ENCODE assay signal across 1 cellular context in the genomic region with DNA sequence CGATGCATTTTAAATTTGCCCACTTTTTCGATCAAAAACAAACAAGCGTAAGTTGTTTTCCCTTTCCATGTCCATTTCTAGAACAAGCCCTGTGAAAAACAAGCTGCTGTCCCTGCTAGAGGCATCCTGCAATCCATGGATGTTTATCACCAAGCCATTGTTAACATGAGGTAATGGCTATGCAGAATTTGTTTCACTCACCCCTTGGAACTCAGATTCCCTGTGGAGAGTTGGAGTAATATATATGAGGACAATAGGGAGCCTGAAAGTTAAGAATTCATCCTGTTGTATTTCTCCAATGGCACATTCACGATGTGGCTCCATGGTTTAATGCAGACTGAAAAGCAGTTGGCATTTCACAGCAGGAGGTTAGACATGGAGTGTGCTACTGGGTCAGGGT.
TF ChIP-seq lines count a peak whose summit lies in the region.

No MANE protein-coding gene starts in this region.

TF ChIP-seq in GM23338, 12 proteins besides CTCF, POLR2A, EP300 and RAD21 (continued from another document):
- TF ChIP-seq, protein P1, sequence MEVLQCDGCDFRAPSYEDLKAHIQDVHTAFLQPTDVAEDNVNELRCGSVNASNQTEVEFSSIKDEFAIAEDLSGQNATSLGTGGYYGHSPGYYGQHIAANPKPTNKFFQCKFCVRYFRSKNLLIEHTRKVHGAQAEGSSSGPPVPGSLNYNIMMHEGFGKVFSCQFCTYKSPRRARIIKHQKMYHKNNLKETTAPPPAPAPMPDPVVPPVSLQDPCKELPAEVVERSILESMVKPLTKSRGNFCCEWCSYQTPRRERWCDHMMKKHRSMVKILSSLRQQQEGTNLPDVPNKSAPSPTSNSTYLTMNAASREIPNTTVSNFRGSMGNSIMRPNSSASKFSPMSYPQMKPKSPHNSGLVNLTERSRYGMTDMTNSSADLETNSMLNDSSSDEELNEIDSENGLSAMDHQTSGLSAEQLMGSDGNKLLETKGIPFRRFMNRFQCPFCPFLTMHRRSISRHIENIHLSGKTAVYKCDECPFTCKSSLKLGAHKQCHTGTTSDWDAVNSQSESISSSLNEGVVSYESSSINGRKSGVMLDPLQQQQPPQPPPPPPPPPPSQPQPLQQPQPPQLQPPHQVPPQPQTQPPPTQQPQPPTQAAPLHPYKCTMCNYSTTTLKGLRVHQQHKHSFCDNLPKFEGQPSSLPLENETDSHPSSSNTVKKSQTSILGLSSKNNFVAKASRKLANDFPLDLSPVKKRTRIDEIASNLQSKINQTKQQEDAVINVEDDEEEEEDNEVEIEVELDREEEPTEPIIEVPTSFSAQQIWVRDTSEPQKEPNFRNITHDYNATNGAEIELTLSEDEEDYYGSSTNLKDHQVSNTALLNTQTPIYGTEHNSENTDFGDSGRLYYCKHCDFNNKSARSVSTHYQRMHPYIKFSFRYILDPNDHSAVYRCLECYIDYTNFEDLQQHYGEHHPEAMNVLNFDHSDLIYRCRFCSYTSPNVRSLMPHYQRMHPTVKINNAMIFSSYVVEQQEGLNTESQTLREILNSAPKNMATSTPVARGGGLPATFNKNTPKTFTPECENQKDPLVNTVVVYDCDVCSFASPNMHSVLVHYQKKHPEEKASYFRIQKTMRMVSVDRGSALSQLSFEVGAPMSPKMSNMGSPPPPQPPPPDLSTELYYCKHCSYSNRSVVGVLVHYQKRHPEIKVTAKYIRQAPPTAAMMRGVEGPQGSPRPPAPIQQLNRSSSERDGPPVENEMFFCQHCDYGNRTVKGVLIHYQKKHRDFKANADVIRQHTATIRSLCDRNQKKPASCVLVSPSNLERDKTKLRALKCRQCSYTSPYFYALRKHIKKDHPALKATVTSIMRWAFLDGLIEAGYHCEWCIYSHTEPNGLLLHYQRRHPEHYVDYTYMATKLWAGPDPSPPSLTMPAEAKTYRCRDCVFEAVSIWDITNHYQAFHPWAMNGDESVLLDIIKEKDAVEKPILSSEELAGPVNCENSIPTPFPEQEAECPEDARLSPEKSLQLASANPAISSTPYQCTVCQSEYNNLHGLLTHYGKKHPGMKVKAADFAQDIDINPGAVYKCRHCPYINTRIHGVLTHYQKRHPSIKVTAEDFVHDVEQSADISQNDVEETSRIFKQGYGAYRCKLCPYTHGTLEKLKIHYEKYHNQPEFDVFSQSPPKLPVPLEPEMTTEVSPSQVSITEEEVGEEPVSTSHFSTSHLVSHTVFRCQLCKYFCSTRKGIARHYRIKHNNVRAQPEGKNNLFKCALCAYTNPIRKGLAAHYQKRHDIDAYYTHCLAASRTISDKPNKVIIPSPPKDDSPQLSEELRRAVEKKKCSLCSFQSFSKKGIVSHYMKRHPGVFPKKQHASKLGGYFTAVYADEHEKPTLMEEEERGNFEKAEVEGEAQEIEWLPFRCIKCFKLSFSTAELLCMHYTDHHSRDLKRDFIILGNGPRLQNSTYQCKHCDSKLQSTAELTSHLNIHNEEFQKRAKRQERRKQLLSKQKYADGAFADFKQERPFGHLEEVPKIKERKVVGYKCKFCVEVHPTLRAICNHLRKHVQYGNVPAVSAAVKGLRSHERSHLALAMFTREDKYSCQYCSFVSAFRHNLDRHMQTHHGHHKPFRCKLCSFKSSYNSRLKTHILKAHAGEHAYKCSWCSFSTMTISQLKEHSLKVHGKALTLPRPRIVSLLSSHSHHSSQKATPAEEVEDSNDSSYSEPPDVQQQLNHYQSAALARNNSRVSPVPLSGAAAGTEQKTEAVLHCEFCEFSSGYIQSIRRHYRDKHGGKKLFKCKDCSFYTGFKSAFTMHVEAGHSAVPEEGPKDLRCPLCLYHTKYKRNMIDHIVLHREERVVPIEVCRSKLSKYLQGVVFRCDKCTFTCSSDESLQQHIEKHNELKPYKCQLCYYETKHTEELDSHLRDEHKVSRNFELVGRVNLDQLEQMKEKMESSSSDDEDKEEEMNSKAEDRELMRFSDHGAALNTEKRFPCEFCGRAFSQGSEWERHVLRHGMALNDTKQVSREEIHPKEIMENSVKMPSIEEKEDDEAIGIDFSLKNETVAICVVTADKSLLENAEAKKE (CRISPR knock-in tag; IDR thresholded peaks at IDR 0.05) = no peak
- TF ChIP-seq JUNB (IDR thresholded peaks at IDR 0.05; ENCODE audit: unreplicated experiment) (no peak), STAT1 (IDR thresholded peaks at IDR 0.05; ENCODE audit: unreplicated experiment) (no peak), NANOG (IDR thresholded peaks at IDR 0.05; ENCODE audit: borderline replicate concordance) (no peak), EZH2 (IDR thresholded peaks at IDR 0.05; ENCODE audit: low read depth, unreplicated experiment) (no peak), CREB1 (CRISPR knock-in tag; IDR thresholded peaks at IDR 0.05; ENCODE audit: low read depth) (no peak), POLR2AphosphoS5 (IDR thresholded peaks at IDR 0.05; ENCODE audit: low read depth) (no peak)
- TF ChIP-seq, protein P2, sequence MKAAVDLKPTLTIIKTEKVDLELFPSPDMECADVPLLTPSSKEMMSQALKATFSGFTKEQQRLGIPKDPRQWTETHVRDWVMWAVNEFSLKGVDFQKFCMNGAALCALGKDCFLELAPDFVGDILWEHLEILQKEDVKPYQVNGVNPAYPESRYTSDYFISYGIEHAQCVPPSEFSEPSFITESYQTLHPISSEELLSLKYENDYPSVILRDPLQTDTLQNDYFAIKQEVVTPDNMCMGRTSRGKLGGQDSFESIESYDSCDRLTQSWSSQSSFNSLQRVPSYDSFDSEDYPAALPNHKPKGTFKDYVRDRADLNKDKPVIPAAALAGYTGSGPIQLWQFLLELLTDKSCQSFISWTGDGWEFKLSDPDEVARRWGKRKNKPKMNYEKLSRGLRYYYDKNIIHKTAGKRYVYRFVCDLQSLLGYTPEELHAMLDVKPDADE (IDR thresholded peaks at IDR 0.05) = no peak
- TF ChIP-seq, protein P3, sequence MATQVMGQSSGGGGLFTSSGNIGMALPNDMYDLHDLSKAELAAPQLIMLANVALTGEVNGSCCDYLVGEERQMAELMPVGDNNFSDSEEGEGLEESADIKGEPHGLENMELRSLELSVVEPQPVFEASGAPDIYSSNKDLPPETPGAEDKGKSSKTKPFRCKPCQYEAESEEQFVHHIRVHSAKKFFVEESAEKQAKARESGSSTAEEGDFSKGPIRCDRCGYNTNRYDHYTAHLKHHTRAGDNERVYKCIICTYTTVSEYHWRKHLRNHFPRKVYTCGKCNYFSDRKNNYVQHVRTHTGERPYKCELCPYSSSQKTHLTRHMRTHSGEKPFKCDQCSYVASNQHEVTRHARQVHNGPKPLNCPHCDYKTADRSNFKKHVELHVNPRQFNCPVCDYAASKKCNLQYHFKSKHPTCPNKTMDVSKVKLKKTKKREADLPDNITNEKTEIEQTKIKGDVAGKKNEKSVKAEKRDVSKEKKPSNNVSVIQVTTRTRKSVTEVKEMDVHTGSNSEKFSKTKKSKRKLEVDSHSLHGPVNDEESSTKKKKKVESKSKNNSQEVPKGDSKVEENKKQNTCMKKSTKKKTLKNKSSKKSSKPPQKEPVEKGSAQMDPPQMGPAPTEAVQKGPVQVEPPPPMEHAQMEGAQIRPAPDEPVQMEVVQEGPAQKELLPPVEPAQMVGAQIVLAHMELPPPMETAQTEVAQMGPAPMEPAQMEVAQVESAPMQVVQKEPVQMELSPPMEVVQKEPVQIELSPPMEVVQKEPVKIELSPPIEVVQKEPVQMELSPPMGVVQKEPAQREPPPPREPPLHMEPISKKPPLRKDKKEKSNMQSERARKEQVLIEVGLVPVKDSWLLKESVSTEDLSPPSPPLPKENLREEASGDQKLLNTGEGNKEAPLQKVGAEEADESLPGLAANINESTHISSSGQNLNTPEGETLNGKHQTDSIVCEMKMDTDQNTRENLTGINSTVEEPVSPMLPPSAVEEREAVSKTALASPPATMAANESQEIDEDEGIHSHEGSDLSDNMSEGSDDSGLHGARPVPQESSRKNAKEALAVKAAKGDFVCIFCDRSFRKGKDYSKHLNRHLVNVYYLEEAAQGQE (IDR thresholded peaks at IDR 0.05; ENCODE audit: unreplicated experiment) = no peak
